Comparison of ENCODE assay signal across 8 cellular contexts in genomic region chr15:75452968-75453702, GRCh38. TPM values are rescaled to one million over a fixed set of nuclear protein-coding genes. Genes with fewer than 3 reads are reported as not detected.
DNase-seq lines count a peak whose midpoint lies in the region; ATAC-seq, FAIRE-seq and TF ChIP-seq lines count a peak whose summit lies in the region.

No MANE protein-coding gene starts in this region.

- TF ChIP-seq CTCF in OCI-LY7 (conservative IDR thresholded peaks at IDR 0.05; ENCODE audit: low read length) (peak; percentile 81), fibroblast of villous mesenchyme (IDR thresholded peaks at IDR 0.05; ENCODE audit: insufficient read depth, low read depth, low read length) (no peak), pancreas (IDR thresholded peaks at IDR 0.05) (no peak), tibial artery (IDR thresholded peaks at IDR 0.05) (no peak)

- H3K79me2 ChIP-seq in ACC112 (ENCODE audit: control insufficient read depth, insufficient read depth, low read length, unreplicated experiment) (peaks cover 20% of the 10 kb centered on the region), OCI-LY7 (ENCODE audit: insufficient read depth, low read depth, low read length) (peaks cover 29% of the 10 kb centered on the region)

- no peaks in the 10 kb centered on the region for H3K9me3 Mint-ChIP-seq in activated T-helper 17 cell treated with anti-CD3 and anti-CD28 coated beads, Interleukin-2, amount 50 U/mL, for 72 hours

- H3K4me2 ChIP-seq in OCI-LY7 (ENCODE audit: low read length): peak overlapping the region; percentile 88

- 2 to 3% methylated on average over 35 of the region's 35 CpGs for WGBS in pancreas, 2 donors

- H3K27ac Mint-ChIP-seq in activated T-helper 17 cell treated with anti-CD3 and anti-CD28 coated beads, Interleukin-2, amount 50 U/mL, for 72 hours: peak overlapping the region; percentile 96

- H3K27me3 Mint-ChIP-seq in activated T-helper 17 cell treated with anti-CD3 and anti-CD28 coated beads, Interleukin-2, amount 50 U/mL, for 72 hours: no peaks in the 10 kb centered on the region

- no peaks in the 10 kb centered on the region; the same call in 1 of the 2 replicates for H3K9me3 ChIP-seq in HAP-1
- no peaks in the 10 kb centered on the region for H3K9me3 ChIP-seq in OCI-LY7 (ENCODE audit: low read length)
- H3K9me3 ChIP-seq in pancreas: no peaks in the 10 kb centered on the region
- no peaks in the 10 kb centered on the region for H3K9me3 ChIP-seq in tibial artery

- H3K27me3 ChIP-seq in ACC112 (ENCODE audit: insufficient read depth, low read length): no peaks in the 10 kb centered on the region
- H3K27me3 ChIP-seq in HAP-1 (ENCODE audit: low read depth): no peaks in the 10 kb centered on the region
- no peaks in the 10 kb centered on the region for H3K27me3 ChIP-seq in pancreas
- no peaks in the 10 kb centered on the region for H3K27me3 ChIP-seq in tibial artery

- peaks cover 20% of the 10 kb centered on the region for H3K4me1 ChIP-seq in ACC112 (ENCODE audit: control insufficient read depth, insufficient read depth, low read length, unreplicated experiment)
- H3K4me1 ChIP-seq in HAP-1: peaks cover 30% of the 10 kb centered on the region
- peaks cover 25% of the 10 kb centered on the region for H3K4me1 ChIP-seq in OCI-LY7 (ENCODE audit: insufficient read depth, low read length, poor library complexity, severe bottlenecking)
- H3K4me1 ChIP-seq in pancreas: peaks cover 3 to 12% (median 10%) of the 10 kb centered on the region in 3 donors
- peaks cover 0 to 37% (median 24%) of the 10 kb centered on the region in 4 donors for H3K4me1 ChIP-seq in tibial artery

- H3K27ac ChIP-seq in ACC112 (ENCODE audit: low read depth, low read length): peak overlapping the region; percentile 84
- H3K27ac ChIP-seq in OCI-LY7 (ENCODE audit: low read depth, low read length, poor library complexity, severe bottlenecking): peak overlapping the region; percentile 96
- peak overlapping the region; percentile 82 to 96 (median 92) for H3K27ac ChIP-seq in pancreas
- H3K27ac ChIP-seq in tibial artery: peak overlapping the region; percentile 89 to 92

- no peaks in the 10 kb centered on the region for H3K9me2 ChIP-seq in OCI-LY7 (ENCODE audit: insufficient read depth, low read length)

- in situ Hi-C loops in HAP-1 (cut with MboI; ENCODE audit: low sequenced_read_pairs): no loop called here

- peak overlapping the region; percentile 79 for H3K4me3 ChIP-seq in ACC112 (ENCODE audit: low read depth, low read length)
- peak overlapping the region; percentile 99 for H3K4me3 ChIP-seq in HAP-1
- peak overlapping the region; percentile 87 for H3K4me3 ChIP-seq in OCI-LY7 (ENCODE audit: low read depth, low read length, poor library complexity, severe bottlenecking)
- H3K4me3 ChIP-seq in fibroblast of villous mesenchyme (ENCODE audit: low read depth, low read length): peak overlapping the region; percentile 65
- peak overlapping the region; percentile 17 to 81 (median 50) for H3K4me3 ChIP-seq in pancreas
- H3K4me3 ChIP-seq in tibial artery: peak overlapping the region; percentile 72 to 88

- DNase-seq in HAP-1 (ENCODE audit: low spot score in 2 of 2) (peak; percentile 87 to 91), OCI-LY7 (ENCODE audit: low spot score) (peak; percentile 78), fibroblast of villous mesenchyme (ENCODE audit: low read depth) (peak; percentile 18), pancreas (peak; percentile 53 to 79 (median 67)), tibial artery (peak; percentile 55 to 84), middle frontal gyrus (ENCODE audit: extremely low spot score, low spot score) (no peak)

- CTCF ChIA-PET in OCI-LY7 (lab: Charles Lee; ENCODE audit: unreplicated experiment): interaction anchor here (0.6 kb wide), 1 partner anchor 450 kb away, joined by 4 read pairs; no protein-coding TSS in a partner anchor

- BruUV-seq in OCI-LY7 (replicated peaks; lab: Mats Ljungman, UMichigan): TSS peak; percentile 73

- peak overlapping the region; percentile 94 for H3K4me3 Mint-ChIP-seq in activated T-helper 17 cell treated with anti-CD3 and anti-CD28 coated beads, Interleukin-2, amount 50 U/mL, for 72 hours

- intact Hi-C loops in OCI-LY7 (cut with micrococcal nuclease; ENCODE audit: unreplicated experiment): loop anchor here (2.0 to 5.0 kb wide), 3 partner anchors 188 to 666 kb away; partner anchors contain the start of genes C15orf39 and IMP3
- intact Hi-C loops in pancreas (cut with DNase I): no loop called here
- intact Hi-C loops in tibial artery (cut with DNase I; ENCODE audit: low total_unique reads): no loop called here

- H3K36me3 Mint-ChIP-seq in activated T-helper 17 cell treated with anti-CD3 and anti-CD28 coated beads, Interleukin-2, amount 50 U/mL, for 72 hours (ENCODE audit: low read depth): peaks cover 37% of the 10 kb centered on the region

- peak; percentile 3 for ATAC-seq in activated T-helper 17 cell treated with anti-CD3 and anti-CD28 coated beads, Interleukin-2, amount 50 U/mL, for 72 hours (replicated peaks)
- no peak for ATAC-seq in pancreas

- H3K36me3 ChIP-seq in ACC112 (ENCODE audit: insufficient read depth, low read length) (no peaks in the 10 kb centered on the region), HAP-1 (replicated peaks) (peaks cover 8% of the 10 kb centered on the region), OCI-LY7 (ENCODE audit: insufficient read depth, low read length) (peaks cover 3% of the 10 kb centered on the region), pancreas (no peaks in the 10 kb centered on the region), tibial artery (no peaks in the 10 kb centered on the region)

- H4K20me1 ChIP-seq in OCI-LY7 (ENCODE audit: insufficient read depth, low read length): peaks cover 21% of the 10 kb centered on the region

- POLR2A ChIA-PET in OCI-LY7 (lab: Charles Lee): interaction anchor here (0.5 to 4.7 kb wide), 11 partner anchors 7 to 657 kb away, joined by 3 to 29 read pairs (median 4); partner anchors contain the start of genes IMP3, MAN2C1, PTPN9 and SNUPN

- peak overlapping the region; percentile 33 for H2AFZ ChIP-seq in ACC112 (ENCODE audit: low read length, unreplicated experiment)
- peak overlapping the region; percentile 29; the same call in 1 of the 2 replicates for H2AFZ ChIP-seq in OCI-LY7 (ENCODE audit: low read length)

- peaks cover 24% of the 10 kb centered on the region for H3K4me1 Mint-ChIP-seq in activated T-helper 17 cell treated with anti-CD3 and anti-CD28 coated beads, Interleukin-2, amount 50 U/mL, for 72 hours

- no peak for FAIRE-seq in pancreas (lab: Jason Lieb, UNC)

RNA-seq across cellular contexts. Expression of gene SIN3A, which starts 1.6 kb away (rescaled TPM):
- 38.4 and 44.2 TPM in 2 replicates for total RNA-seq in OCI-LY7 (2014; rRNA removed; shearing (Covaris generic))
- total RNA-seq in OCI-LY7 (2022) (103 and 112 TPM in 2 replicates), fibroblast of villous mesenchyme (29.0 and 35.0 TPM in 2 replicates), pancreas (10 to 100 TPM; 19.6 to 33.4 (median 23.8) TPM)
- 10 to 100 TPM; 82.3 to 96.6 TPM for total RNA-seq in activated T-helper 17 cell treated with anti-CD3 and anti-CD28 coated beads, Interleukin-2, amount 50 U/mL, for 72 hours
- polyA plus RNA-seq in pancreas: 10 to 100 TPM in 1 of 2 donors, 1 to 10 TPM in 1; 6.8 to 12.6 TPM
